ENCODE assay signal across 20 cellular contexts in the genomic region with DNA sequence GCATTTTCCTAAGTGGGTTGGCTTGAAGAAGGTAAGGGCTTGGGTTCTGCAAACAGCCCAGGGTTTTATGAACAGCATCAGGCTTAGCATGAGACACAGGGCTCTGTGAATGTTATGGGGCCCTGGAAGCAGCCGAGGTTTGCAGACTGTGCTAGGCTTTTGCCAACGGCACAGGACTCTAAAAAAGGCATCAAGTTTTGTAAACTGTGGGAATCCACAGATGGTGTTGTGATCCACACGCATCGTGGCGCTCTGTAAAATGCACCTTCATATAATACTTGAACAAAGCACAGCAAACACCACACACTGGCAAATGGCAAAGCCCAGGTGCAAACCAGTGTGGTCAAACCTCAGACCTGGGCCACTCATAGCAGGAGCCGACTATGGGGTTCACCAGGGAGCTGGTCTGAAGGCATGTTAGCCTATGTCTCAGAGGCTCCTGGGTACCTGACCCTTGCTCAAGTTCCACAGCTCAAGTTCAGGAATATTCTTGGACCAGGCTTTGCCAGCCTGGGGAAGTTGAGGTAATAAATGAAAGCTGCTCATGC. TPM values are rescaled to one million over a fixed set of nuclear protein-coding genes. Genes with fewer than 3 reads are reported as not detected.
DNase-seq lines count a peak whose midpoint lies in the region; ATAC-seq and TF ChIP-seq lines count a peak whose summit lies in the region.
"Had no signal": no experiment of that assay in that cellular context is flagged by ENCODE, and none has a peak within 500 bp of the region (broad histone marks: within the 10 kb centered on the region; RNA-seq: fewer than 3 reads in every experiment).

No MANE protein-coding gene starts in this region.

- peak overlapping the region; percentile 1 for H3K27ac ChIP-seq in caudate nucleus (ENCODE audit: low read depth, low read length)
- H3K27ac ChIP-seq: C4-2B, Peyer's patch had no signal

- H3K36me3 Mint-ChIP-seq in activated CD8-positive, alpha-beta memory T cell treated with anti-CD3 and anti-CD28 coated beads, Interleukin-2, amount 10 ng/mL, durations not matched to agents 7 days and 5 days = no peaks in the 10 kb centered on the region
- H3K36me3 Mint-ChIP-seq in stimulated activated effector memory CD8-positive, alpha-beta T cell treated with anti-CD3 and anti-CD28 coated beads, Interleukin-12 subunit alpha, Interleukin-12 subunit beta, amount 100 ng/mL, for 72 hours = no peaks in the 10 kb centered on the region
- no peaks in the 10 kb centered on the region for H3K36me3 Mint-ChIP-seq in progenitor cell of endocrine pancreas (ENCODE audit: insufficient read depth)

- TF ChIP-seq CTCF in progenitor cell of endocrine pancreas (IDR thresholded peaks at IDR 0.05; ENCODE audit: unreplicated experiment) = no peak

- H3K9me3 Mint-ChIP-seq in activated CD8-positive, alpha-beta memory T cell treated with anti-CD3 and anti-CD28 coated beads, Interleukin-2, amount 10 ng/mL, durations not matched to agents 7 days and 5 days (ENCODE audit: low read depth) = no peaks in the 10 kb centered on the region
- no peaks in the 10 kb centered on the region for H3K9me3 Mint-ChIP-seq in stimulated activated effector memory CD8-positive, alpha-beta T cell treated with anti-CD3 and anti-CD28 coated beads, Interleukin-12 subunit alpha, Interleukin-12 subunit beta, amount 100 ng/mL, for 72 hours
- no peaks in the 10 kb centered on the region for H3K9me3 Mint-ChIP-seq in progenitor cell of endocrine pancreas (ENCODE audit: low read depth)
- H3K9me3 Mint-ChIP-seq: HFFc6 had no signal

- CTCF ChIA-PET in activated CD8-positive, alpha-beta memory T cell treated with anti-CD3 and anti-CD28 coated beads, Interleukin-2, amount 10 ng/mL, durations not matched to agents 7 days and 5 days (lab: Charles Lee) = interaction anchor here (0.8 to 14.5 kb wide), 6 partner anchors 8 to 102 kb away, joined by 3 to 556 read pairs (median 4); no protein-coding TSS in a partner anchor

- H3K27ac Mint-ChIP-seq in activated CD8-positive, alpha-beta memory T cell treated with anti-CD3 and anti-CD28 coated beads, Interleukin-2, amount 10 ng/mL, durations not matched to agents 7 days and 5 days = no peak overlapping the region
- H3K27ac Mint-ChIP-seq in stimulated activated effector memory CD8-positive, alpha-beta T cell treated with anti-CD3 and anti-CD28 coated beads, Interleukin-12 subunit alpha, Interleukin-12 subunit beta, amount 100 ng/mL, for 72 hours = no peak overlapping the region
- no peak overlapping the region for H3K27ac Mint-ChIP-seq in progenitor cell of endocrine pancreas
- H3K27ac Mint-ChIP-seq: HFFc6 had no signal

- H3K4me1 Mint-ChIP-seq in activated CD8-positive, alpha-beta memory T cell treated with anti-CD3 and anti-CD28 coated beads, Interleukin-2, amount 10 ng/mL, durations not matched to agents 7 days and 5 days = peaks cover 44% of the 10 kb centered on the region
- peaks cover 33% of the 10 kb centered on the region for H3K4me1 Mint-ChIP-seq in stimulated activated effector memory CD8-positive, alpha-beta T cell treated with anti-CD3 and anti-CD28 coated beads, Interleukin-12 subunit alpha, Interleukin-12 subunit beta, amount 100 ng/mL, for 72 hours
- H3K4me1 Mint-ChIP-seq in progenitor cell of endocrine pancreas (ENCODE audit: low read depth) = peaks cover 27% of the 10 kb centered on the region

- peaks cover 60% of the 10 kb centered on the region for H3K27me3 Mint-ChIP-seq in activated CD8-positive, alpha-beta memory T cell treated with anti-CD3 and anti-CD28 coated beads, Interleukin-2, amount 10 ng/mL, durations not matched to agents 7 days and 5 days
- peaks cover 8% of the 10 kb centered on the region for H3K27me3 Mint-ChIP-seq in progenitor cell of endocrine pancreas

- ATAC-seq in activated CD8-positive, alpha-beta memory T cell treated with anti-CD3 and anti-CD28 coated beads, Interleukin-2, amount 10 ng/mL, durations not matched to agents 7 days and 5 days = peak; percentile 69
- ATAC-seq in HG02798 (IDR thresholded peaks at IDR 0.05; ENCODE audit: poor library complexity, unreplicated experiment) = peak; percentile 47
- ATAC-seq in stimulated activated effector memory CD8-positive, alpha-beta T cell treated with anti-CD3 and anti-CD28 coated beads, Interleukin-12 subunit alpha, Interleukin-12 subunit beta, amount 100 ng/mL, for 72 hours = peak; percentile 84

- peak; percentile 86 for DNase-seq in activated CD8-positive, alpha-beta memory T cell treated with anti-CD3 and anti-CD28 coated beads, Interleukin-2, amount 10 ng/mL, durations not matched to agents 7 days and 5 days
- no peak for DNase-seq in activated CD8-positive, alpha-beta memory T cell treated with anti-CD3 and anti-CD28 coated beads, Interleukin-2, amount 50 U/mL, for 48 hours
- DNase-seq in caudate nucleus (lab: John Stamatoyannopoulos, UW) (no peak), pons (ENCODE audit: low spot score) (no peak), progenitor cell of endocrine pancreas (ENCODE audit: low spot score, unreplicated experiment) (no peak), HuH-7 (ENCODE audit: low spot score) (no peak)
- DNase-seq in stimulated activated effector memory CD8-positive, alpha-beta T cell treated with anti-CD3 and anti-CD28 coated beads, Interleukin-12 subunit alpha, Interleukin-12 subunit beta, amount 100 ng/mL, for 72 hours (ENCODE audit: low spot score in 2 of 2) = peak in 1 of 2 donors; percentile 81
- DNase-seq: DMS 273 treated with DMSO at 0.1 percent for 48 hours, HFFc6, KG1, NCI-H1092, NCI-H146, NCI-H2081 treated with DMSO at 0.1 percent for 48 hours, NCI-H524, Peyer's patch had no signal

- no peak overlapping the region for H3K4me3 Mint-ChIP-seq in activated CD8-positive, alpha-beta memory T cell treated with anti-CD3 and anti-CD28 coated beads, Interleukin-2, amount 10 ng/mL, durations not matched to agents 7 days and 5 days
- H3K4me3 Mint-ChIP-seq in stimulated activated effector memory CD8-positive, alpha-beta T cell treated with anti-CD3 and anti-CD28 coated beads, Interleukin-12 subunit alpha, Interleukin-12 subunit beta, amount 100 ng/mL, for 72 hours = no peak overlapping the region
- H3K4me3 Mint-ChIP-seq in progenitor cell of endocrine pancreas (ENCODE audit: low read depth) = no peak overlapping the region
- H3K4me3 Mint-ChIP-seq: HFFc6 had no signal

RNA-seq across cellular contexts. Expression of gene SLCO2B1, which starts 2.4 kb away (rescaled TPM):
- not detected for total RNA-seq in activated CD8-positive, alpha-beta memory T cell treated with anti-CD3 and anti-CD28 coated beads, Interleukin-2, amount 10 ng/mL, durations not matched to agents 7 days and 5 days
- total RNA-seq in progenitor cell of endocrine pancreas = 6.6 and 7.3 TPM in 2 replicates
- total RNA-seq: HFFc6 had no signal

RNA-seq across cellular contexts. Expression of gene OR2AT4, which starts 51.8 kb away (rescaled TPM):
- not detected for total RNA-seq in activated CD8-positive, alpha-beta memory T cell treated with anti-CD3 and anti-CD28 coated beads, Interleukin-2, amount 10 ng/mL, durations not matched to agents 7 days and 5 days
- total RNA-seq in progenitor cell of endocrine pancreas = not detected in 2 replicates
- total RNA-seq: A172, HFFc6, M059J, Peyer's patch, Right ventricle myocardium superior had no signal
